5 cellular contexts compared by ENCODE assay signal in genomic region chr6:160889148-160889547, GRCh38.
DNase-seq lines count a peak whose midpoint lies in the region; TF ChIP-seq lines count a peak whose summit lies in the region.
"Not testable (repeated sequence)": the region's sequence is repeated elsewhere in the genome, so short reads cannot be mapped to it uniquely, and the experiment has no call there.

No MANE protein-coding gene starts in this region.

- H2AK5ac ChIP-seq in mesendoderm (ENCODE audit: low read length): not testable (repeated sequence)

- not testable (repeated sequence) for H3K27me3 Mint-ChIP-seq in endodermal cell (ENCODE audit: insufficient read depth)

- peak overlapping the region; percentile 90 for H3K4me3 Mint-ChIP-seq in endodermal cell

- H3K27me3 ChIP-seq in HUES48 (ENCODE audit: control insufficient read depth, insufficient read depth, low read length); HUES64 (ENCODE audit: insufficient read depth, low read length); endodermal cell (ENCODE audit: control insufficient read depth, insufficient read depth, low read length, poor library complexity, severe bottlenecking); mesendoderm (ENCODE audit: insufficient read depth, low read length, poor library complexity): not testable (repeated sequence)

- H3K23ac ChIP-seq in mesendoderm (ENCODE audit: low read length): not testable (repeated sequence)

- not testable (repeated sequence) for H4K8ac ChIP-seq in mesendoderm (ENCODE audit: low read depth, low read length)

- not testable (repeated sequence) for H2BK15ac ChIP-seq in mesendoderm (replicated peaks; ENCODE audit: low read depth)

- not testable (repeated sequence) for H3K79me1 ChIP-seq in mesendoderm (ENCODE audit: low read length)

- H2BK5ac ChIP-seq in mesendoderm (ENCODE audit: low read length): peak overlapping the region; percentile 90

- H3K9me3 ChIP-seq in HUES48 (ENCODE audit: control insufficient read depth, insufficient read depth, low read length); HUES64 (ENCODE audit: insufficient read depth, low read depth, low read length): not testable (repeated sequence)
- H3K9me3 ChIP-seq in endodermal cell (ENCODE audit: control insufficient read depth, low read length): peaks cover 35% of the 10 kb centered on the region

- peaks cover 23% of the 10 kb centered on the region for H3K9me3 Mint-ChIP-seq in endodermal cell

- H4K5ac ChIP-seq in mesendoderm (ENCODE audit: low read length): not testable (repeated sequence)

- H3K4me1 ChIP-seq in HUES48 (ENCODE audit: control insufficient read depth, insufficient read depth, low read length) (peaks cover 29% of the 10 kb centered on the region), HUES64 (ENCODE audit: insufficient read depth, low read length) (peaks cover 33% of the 10 kb centered on the region)
- H3K4me1 ChIP-seq in endodermal cell (ENCODE audit: control insufficient read depth, insufficient read depth, low read length); mesendoderm (ENCODE audit: control insufficient read depth, low read depth, low read length): not testable (repeated sequence)

- WGBS in HUES64: 13% methylated on average over 1 of the region's 1 CpG
- WGBS in endodermal cell (ENCODE audit: insufficient coverage in 1 of 2, insufficient read length in 1 of 2), 2 experiments: 23% methylated on average over 1 of the region's 1 CpG; no CpG with 5 or more reads in 1 of the 2 experiments
- no CpG with 5 or more reads among the region's 1 CpG for WGBS in mesendoderm (ENCODE audit: extremely low coverage, insufficient coverage, low lambda C conversion rate)

- DNase-seq in ELF-1 (ENCODE audit: low read depth, low spot score) (peak; percentile 45), mesendoderm (peak; percentile 87)
- not testable (repeated sequence) for DNase-seq in endodermal cell

- H3K27ac ChIP-seq in HUES48 (ENCODE audit: low read depth, low read length) (peak overlapping the region; percentile 73), HUES64 (ENCODE audit: low read depth, low read length) (peak overlapping the region; percentile 21; the same call in 1 of the 2 replicates), mesendoderm (ENCODE audit: low read depth, low read length) (peak overlapping the region; percentile 67)
- not testable (repeated sequence) for H3K27ac ChIP-seq in endodermal cell (ENCODE audit: low read depth, low read length)

- H3K27ac Mint-ChIP-seq in endodermal cell: peak overlapping the region; percentile 69

- not testable (repeated sequence) for H3K9ac ChIP-seq in HUES48 (ENCODE audit: low read depth, low read length); HUES64 (ENCODE audit: low read depth, low read length); mesendoderm (ENCODE audit: low read length)
- peak overlapping the region; percentile 99 for H3K9ac ChIP-seq in endodermal cell (ENCODE audit: extremely low read depth, low read length, poor library complexity, severe bottlenecking)

- H3K79me2 ChIP-seq in mesendoderm (ENCODE audit: control insufficient read depth, insufficient read depth, low read length): peaks cover 15% of the 10 kb centered on the region

- not testable (repeated sequence) for H3K4me3 ChIP-seq in HUES48 (ENCODE audit: low read depth, low read length); HUES64 (ENCODE audit: low read length); mesendoderm (ENCODE audit: low read length)
- peak overlapping the region; percentile 97 for H3K4me3 ChIP-seq in endodermal cell (ENCODE audit: low read length)

- not testable (repeated sequence) for H3K36me3 ChIP-seq in HUES48 (ENCODE audit: control insufficient read depth, insufficient read depth, low read length); HUES64 (ENCODE audit: insufficient read depth, low read length); mesendoderm (ENCODE audit: control insufficient read depth, insufficient read depth, low read length)
- H3K36me3 ChIP-seq in endodermal cell (ENCODE audit: control insufficient read depth, insufficient read depth, low read length): peaks cover 61% of the 10 kb centered on the region

- TF ChIP-seq CTCF in endodermal cell (conservative IDR thresholded peaks at IDR 0.05): not testable (repeated sequence)

- H3K56ac ChIP-seq in mesendoderm (ENCODE audit: low read length): peak overlapping the region; percentile 84

- not testable (repeated sequence) for H2BK120ac ChIP-seq in mesendoderm (ENCODE audit: low read depth, low read length)

- peaks cover 68% of the 10 kb centered on the region for H3K36me3 Mint-ChIP-seq in endodermal cell (ENCODE audit: low read depth)

- H3K18ac ChIP-seq in mesendoderm (ENCODE audit: low read length): peak overlapping the region; percentile 62

- peaks cover 41% of the 10 kb centered on the region for H3K4me1 Mint-ChIP-seq in endodermal cell

- H3K4me2 ChIP-seq in mesendoderm (ENCODE audit: low read length): not testable (repeated sequence)

- H3K4ac ChIP-seq in mesendoderm (ENCODE audit: low read depth, low read length): not testable (repeated sequence)
